Comparison of ENCODE assay signal across 8 cellular contexts in genomic region chr3:106355873-106356272, GRCh38.
"Had no signal": no experiment of that assay in that cellular context is flagged by ENCODE, and none has a peak within 500 bp of the region (broad histone marks: within the 10 kb centered on the region; RNA-seq: fewer than 3 reads in every experiment).

No MANE protein-coding gene starts in this region.

- H3K36me3 Mint-ChIP-seq: IgD-negative memory B cell had no signal

- H3K27me3 Mint-ChIP-seq: IgD-negative memory B cell had no signal

- H2AFZ ChIP-seq: GM23248 had no signal

- DNase-seq: GM23248, GOT3, H7, HFFc6 had no signal

- H3K9me3 Mint-ChIP-seq: HFFc6 had no signal

- H3K36me3 ChIP-seq: HAP-1 had no signal

- ATAC-seq: HCT116, HepG2 had no signal

- H3K27ac ChIP-seq: GM23248 had no signal

- H3K4me1 ChIP-seq: HAP-1 had no signal

- H3K27ac Mint-ChIP-seq: HFFc6, IgD-negative memory B cell had no signal

- H3K4me1 Mint-ChIP-seq: IgD-negative memory B cell had no signal

- H3K4me3 Mint-ChIP-seq: HFFc6, IgD-negative memory B cell had no signal

- H3K9me3 ChIP-seq: HAP-1 had no signal

- H3K4me3 ChIP-seq: GM23248, HAP-1 had no signal
